In the genomic region with DNA sequence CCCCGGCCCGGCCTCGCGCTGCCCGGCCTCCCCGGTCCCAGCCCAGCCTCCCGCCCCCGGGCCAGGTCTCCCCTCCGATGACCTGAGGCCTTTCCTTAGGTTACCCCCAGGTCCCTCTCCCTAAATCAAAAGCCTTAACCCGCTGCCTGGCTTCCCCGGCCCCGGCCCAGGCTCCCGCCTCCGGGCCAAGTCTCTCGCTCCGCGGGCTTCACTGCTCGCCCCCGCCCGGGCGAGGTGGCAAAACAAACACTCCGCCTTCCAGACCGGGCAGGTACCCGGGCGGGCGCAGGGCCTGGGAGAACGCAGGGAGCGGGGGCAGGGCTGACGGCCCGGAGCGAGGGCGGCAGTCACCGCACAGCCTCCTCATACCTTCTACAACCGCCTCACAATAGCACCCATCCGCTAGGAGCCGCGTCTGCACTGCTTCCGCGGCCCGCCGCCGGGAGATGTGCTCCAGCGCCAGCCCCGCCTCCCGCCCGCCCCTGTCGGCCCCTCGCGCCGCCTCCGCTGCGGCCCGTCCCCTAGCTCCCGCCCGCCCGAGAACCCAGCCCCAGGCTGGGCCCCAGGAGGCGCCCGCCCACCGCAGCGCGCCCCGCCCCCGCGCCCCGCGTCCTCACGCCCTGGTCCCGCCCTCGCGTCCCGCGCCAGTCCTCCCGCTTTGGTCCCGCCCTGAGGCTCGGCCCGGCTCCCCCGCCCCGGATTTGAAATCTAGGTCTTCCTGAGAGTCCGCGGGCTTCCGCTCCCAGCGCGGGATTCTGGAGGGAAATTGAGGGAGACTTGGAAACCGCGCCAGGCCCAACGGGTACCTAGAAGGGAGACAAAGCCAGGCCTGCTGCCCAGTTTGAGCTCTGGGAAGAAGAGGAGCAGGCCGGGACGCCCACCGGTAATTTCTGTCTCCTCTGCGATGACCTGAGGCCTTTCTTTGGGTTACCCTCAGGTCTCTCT, we compare ENCODE assay signal across 1 cellular context.
A peak's percentile ranks its signal among the peaks of the same experiment; 100 is the strongest.
TF ChIP-seq lines count a peak whose summit lies in the region.

A gene (minus strand): TSS at position 422 of the 945 bp plus-strand sequence. CDS start 10,994 bp downstream, outside the sequence.
A gene with protein sequence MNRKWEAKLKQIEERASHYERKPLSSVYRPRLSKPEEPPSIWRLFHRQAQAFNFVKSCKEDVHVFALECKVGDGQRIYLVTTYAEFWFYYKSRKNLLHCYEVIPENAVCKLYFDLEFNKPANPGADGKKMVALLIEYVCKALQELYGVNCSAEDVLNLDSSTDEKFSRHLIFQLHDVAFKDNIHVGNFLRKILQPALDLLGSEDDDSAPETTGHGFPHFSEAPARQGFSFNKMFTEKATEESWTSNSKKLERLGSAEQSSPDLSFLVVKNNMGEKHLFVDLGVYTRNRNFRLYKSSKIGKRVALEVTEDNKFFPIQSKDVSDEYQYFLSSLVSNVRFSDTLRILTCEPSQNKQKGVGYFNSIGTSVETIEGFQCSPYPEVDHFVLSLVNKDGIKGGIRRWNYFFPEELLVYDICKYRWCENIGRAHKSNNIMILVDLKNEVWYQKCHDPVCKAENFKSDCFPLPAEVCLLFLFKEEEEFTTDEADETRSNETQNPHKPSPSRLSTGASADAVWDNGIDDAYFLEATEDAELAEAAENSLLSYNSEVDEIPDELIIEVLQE (plus strand): TSS at position 713 of the 945 bp plus-strand sequence. CDS start 7,403 bp downstream, outside the sequence.

TF ChIP-seq in HepG2, 621 proteins besides CTCF, POLR2A, EP300 and RAD21 (continued from another document and continues in another):
- TF ChIP-seq, protein P1, sequence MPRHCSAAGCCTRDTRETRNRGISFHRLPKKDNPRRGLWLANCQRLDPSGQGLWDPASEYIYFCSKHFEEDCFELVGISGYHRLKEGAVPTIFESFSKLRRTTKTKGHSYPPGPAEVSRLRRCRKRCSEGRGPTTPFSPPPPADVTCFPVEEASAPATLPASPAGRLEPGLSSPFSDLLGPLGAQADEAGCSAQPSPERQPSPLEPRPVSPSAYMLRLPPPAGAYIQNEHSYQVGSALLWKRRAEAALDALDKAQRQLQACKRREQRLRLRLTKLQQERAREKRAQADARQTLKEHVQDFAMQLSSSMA (CRISPR knock-in tag; IDR thresholded peaks at IDR 0.05): no peak
- TF ChIP-seq, protein P2, sequence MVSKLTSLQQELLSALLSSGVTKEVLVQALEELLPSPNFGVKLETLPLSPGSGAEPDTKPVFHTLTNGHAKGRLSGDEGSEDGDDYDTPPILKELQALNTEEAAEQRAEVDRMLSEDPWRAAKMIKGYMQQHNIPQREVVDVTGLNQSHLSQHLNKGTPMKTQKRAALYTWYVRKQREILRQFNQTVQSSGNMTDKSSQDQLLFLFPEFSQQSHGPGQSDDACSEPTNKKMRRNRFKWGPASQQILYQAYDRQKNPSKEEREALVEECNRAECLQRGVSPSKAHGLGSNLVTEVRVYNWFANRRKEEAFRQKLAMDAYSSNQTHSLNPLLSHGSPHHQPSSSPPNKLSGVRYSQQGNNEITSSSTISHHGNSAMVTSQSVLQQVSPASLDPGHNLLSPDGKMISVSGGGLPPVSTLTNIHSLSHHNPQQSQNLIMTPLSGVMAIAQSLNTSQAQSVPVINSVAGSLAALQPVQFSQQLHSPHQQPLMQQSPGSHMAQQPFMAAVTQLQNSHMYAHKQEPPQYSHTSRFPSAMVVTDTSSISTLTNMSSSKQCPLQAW (CRISPR knock-in tag; IDR thresholded peaks at IDR 0.05): no peak
- no peak for TF ChIP-seq NFATC3 (CRISPR knock-in tag; IDR thresholded peaks at IDR 0.05)
- TF ChIP-seq, protein P3, sequence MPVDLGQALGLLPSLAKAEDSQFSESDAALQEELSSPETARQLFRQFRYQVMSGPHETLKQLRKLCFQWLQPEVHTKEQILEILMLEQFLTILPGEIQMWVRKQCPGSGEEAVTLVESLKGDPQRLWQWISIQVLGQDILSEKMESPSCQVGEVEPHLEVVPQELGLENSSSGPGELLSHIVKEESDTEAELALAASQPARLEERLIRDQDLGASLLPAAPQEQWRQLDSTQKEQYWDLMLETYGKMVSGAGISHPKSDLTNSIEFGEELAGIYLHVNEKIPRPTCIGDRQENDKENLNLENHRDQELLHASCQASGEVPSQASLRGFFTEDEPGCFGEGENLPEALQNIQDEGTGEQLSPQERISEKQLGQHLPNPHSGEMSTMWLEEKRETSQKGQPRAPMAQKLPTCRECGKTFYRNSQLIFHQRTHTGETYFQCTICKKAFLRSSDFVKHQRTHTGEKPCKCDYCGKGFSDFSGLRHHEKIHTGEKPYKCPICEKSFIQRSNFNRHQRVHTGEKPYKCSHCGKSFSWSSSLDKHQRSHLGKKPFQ (CRISPR knock-in tag; IDR thresholded peaks at IDR 0.05; ENCODE audit: insufficient replicate concordance): no peak
- TF ChIP-seq HMGA1 (CRISPR knock-in tag; conservative IDR thresholded peaks at IDR 0.05): no peak
- TF ChIP-seq CCDC6 (CRISPR knock-in tag; IDR thresholded peaks at IDR 0.05): no peak
- no peak; the same call in 1 of the 2 replicates for TF ChIP-seq ZNF446 (CRISPR knock-in tag; IDR thresholded peaks at IDR 0.05)
- peak; percentile 15; the same call in 1 of the 2 replicates for TF ChIP-seq ZNF629 (CRISPR knock-in tag; conservative IDR thresholded peaks at IDR 0.05)
- TF ChIP-seq ZNF589 (CRISPR knock-in tag; conservative IDR thresholded peaks at IDR 0.05): peak; percentile 84
- no peak for TF ChIP-seq ZNF713 (CRISPR knock-in tag; IDR thresholded peaks at IDR 0.05)
- TF ChIP-seq SAFB2 (CRISPR knock-in tag; IDR thresholded peaks at IDR 0.05; ENCODE audit: borderline replicate concordance, low read depth): peak; percentile 77; the same call in 1 of the 2 replicates
- TF ChIP-seq POGZ (CRISPR knock-in tag; IDR thresholded peaks at IDR 0.05): 0 out of 2 replicates have a peak, but pooled peaks have one; percentile 43
- TF ChIP-seq ZFP1 (CRISPR knock-in tag; IDR thresholded peaks at IDR 0.05): no peak
- 0 out of 2 replicates have a peak, but pooled peaks have one; percentile 54 for TF ChIP-seq CHCHD3 (CRISPR knock-in tag; IDR thresholded peaks at IDR 0.05)
- TF ChIP-seq ZNF24 (IDR thresholded peaks at IDR 0.05): no peak
- TF ChIP-seq, protein P4, sequence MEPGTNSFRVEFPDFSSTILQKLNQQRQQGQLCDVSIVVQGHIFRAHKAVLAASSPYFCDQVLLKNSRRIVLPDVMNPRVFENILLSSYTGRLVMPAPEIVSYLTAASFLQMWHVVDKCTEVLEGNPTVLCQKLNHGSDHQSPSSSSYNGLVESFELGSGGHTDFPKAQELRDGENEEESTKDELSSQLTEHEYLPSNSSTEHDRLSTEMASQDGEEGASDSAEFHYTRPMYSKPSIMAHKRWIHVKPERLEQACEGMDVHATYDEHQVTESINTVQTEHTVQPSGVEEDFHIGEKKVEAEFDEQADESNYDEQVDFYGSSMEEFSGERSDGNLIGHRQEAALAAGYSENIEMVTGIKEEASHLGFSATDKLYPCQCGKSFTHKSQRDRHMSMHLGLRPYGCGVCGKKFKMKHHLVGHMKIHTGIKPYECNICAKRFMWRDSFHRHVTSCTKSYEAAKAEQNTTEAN (CRISPR knock-in tag; conservative IDR thresholded peaks at IDR 0.05): 0 out of 2 replicates have a peak, but pooled peaks have one; percentile 59
- TF ChIP-seq ZNF615 (CRISPR knock-in tag; IDR thresholded peaks at IDR 0.05; ENCODE audit: borderline replicate concordance): no peak
- TF ChIP-seq CENPX (CRISPR knock-in tag; IDR thresholded peaks at IDR 0.05): no peak
- TF ChIP-seq NR2F6 (IDR thresholded peaks at IDR 0.05): no peak
- no peak for TF ChIP-seq NR2F6 (CRISPR knock-in tag; IDR thresholded peaks at IDR 0.05)
- no peak for TF ChIP-seq MXD4 (CRISPR knock-in tag; IDR thresholded peaks at IDR 0.05)
- TF ChIP-seq EHMT2 (IDR thresholded peaks at IDR 0.05; ENCODE audit: borderline replicate concordance, low read depth, low read length): no peak
- TF ChIP-seq SMARCE1 (IDR thresholded peaks at IDR 0.05; ENCODE audit: borderline replicate concordance): no peak
- TF ChIP-seq, protein P5, sequence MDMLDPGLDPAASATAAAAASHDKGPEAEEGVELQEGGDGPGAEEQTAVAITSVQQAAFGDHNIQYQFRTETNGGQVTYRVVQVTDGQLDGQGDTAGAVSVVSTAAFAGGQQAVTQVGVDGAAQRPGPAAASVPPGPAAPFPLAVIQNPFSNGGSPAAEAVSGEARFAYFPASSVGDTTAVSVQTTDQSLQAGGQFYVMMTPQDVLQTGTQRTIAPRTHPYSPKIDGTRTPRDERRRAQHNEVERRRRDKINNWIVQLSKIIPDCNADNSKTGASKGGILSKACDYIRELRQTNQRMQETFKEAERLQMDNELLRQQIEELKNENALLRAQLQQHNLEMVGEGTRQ (IDR thresholded peaks at IDR 0.05; ENCODE audit: low read depth, low read length): no peak
- TF ChIP-seq, protein P5 (CRISPR knock-in tag; IDR thresholded peaks at IDR 0.05; ENCODE audit: borderline replicate concordance): no peak
- no peak for TF ChIP-seq NFE2L2 (IDR thresholded peaks at IDR 0.05; ENCODE audit: low read length)
- no peak; the same call in 1 of the 2 replicates for TF ChIP-seq KDM5A (IDR thresholded peaks at IDR 0.05; ENCODE audit: borderline replicate concordance, low read length)
- no peak for TF ChIP-seq ZNF766 (CRISPR knock-in tag; IDR thresholded peaks at IDR 0.05; ENCODE audit: borderline replicate concordance)
- no peak for TF ChIP-seq ZNF354B (CRISPR knock-in tag; IDR thresholded peaks at IDR 0.05)
- TF ChIP-seq, protein P6, sequence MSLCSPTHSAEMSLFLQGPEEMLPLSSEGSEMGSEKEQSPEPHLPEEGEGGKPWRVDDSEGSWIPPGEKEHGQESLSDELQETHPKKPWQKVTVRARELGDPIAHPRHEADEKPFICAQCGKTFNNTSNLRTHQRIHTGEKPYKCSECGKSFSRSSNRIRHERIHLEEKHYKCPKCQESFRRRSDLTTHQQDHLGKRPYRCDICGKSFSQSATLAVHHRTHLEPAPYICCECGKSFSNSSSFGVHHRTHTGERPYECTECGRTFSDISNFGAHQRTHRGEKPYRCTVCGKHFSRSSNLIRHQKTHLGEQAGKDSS (CRISPR knock-in tag; IDR thresholded peaks at IDR 0.05; ENCODE audit: borderline replicate concordance, low read depth): peak; percentile 32; the same call in 1 of the 2 replicates
- TF ChIP-seq RXRA (CRISPR knock-in tag; IDR thresholded peaks at IDR 0.05): 0 out of 2 replicates have a peak, but pooled peaks have one; percentile 43
- TF ChIP-seq ZNF737 (CRISPR knock-in tag; IDR thresholded peaks at IDR 0.05; ENCODE audit: borderline replicate concordance): no peak
- no peak for TF ChIP-seq ZNF678 (CRISPR knock-in tag; IDR thresholded peaks at IDR 0.05)
- peak; percentile 74 for TF ChIP-seq ERF (CRISPR knock-in tag; IDR thresholded peaks at IDR 0.05)
- TF ChIP-seq, protein P7, sequence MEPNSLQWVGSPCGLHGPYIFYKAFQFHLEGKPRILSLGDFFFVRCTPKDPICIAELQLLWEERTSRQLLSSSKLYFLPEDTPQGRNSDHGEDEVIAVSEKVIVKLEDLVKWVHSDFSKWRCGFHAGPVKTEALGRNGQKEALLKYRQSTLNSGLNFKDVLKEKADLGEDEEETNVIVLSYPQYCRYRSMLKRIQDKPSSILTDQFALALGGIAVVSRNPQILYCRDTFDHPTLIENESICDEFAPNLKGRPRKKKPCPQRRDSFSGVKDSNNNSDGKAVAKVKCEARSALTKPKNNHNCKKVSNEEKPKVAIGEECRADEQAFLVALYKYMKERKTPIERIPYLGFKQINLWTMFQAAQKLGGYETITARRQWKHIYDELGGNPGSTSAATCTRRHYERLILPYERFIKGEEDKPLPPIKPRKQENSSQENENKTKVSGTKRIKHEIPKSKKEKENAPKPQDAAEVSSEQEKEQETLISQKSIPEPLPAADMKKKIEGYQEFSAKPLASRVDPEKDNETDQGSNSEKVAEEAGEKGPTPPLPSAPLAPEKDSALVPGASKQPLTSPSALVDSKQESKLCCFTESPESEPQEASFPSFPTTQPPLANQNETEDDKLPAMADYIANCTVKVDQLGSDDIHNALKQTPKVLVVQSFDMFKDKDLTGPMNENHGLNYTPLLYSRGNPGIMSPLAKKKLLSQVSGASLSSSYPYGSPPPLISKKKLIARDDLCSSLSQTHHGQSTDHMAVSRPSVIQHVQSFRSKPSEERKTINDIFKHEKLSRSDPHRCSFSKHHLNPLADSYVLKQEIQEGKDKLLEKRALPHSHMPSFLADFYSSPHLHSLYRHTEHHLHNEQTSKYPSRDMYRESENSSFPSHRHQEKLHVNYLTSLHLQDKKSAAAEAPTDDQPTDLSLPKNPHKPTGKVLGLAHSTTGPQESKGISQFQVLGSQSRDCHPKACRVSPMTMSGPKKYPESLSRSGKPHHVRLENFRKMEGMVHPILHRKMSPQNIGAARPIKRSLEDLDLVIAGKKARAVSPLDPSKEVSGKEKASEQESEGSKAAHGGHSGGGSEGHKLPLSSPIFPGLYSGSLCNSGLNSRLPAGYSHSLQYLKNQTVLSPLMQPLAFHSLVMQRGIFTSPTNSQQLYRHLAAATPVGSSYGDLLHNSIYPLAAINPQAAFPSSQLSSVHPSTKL (CRISPR knock-in tag; IDR thresholded peaks at IDR 0.05): no peak
- peak; percentile 52 for TF ChIP-seq AGO2 (optimal IDR thresholded peaks at IDR 0.05; ENCODE audit: low read depth, low read length)
- 0 out of 2 replicates have a peak, but pooled peaks have one; percentile 66 for TF ChIP-seq CAMTA2 (CRISPR knock-in tag; IDR thresholded peaks at IDR 0.05; ENCODE audit: borderline replicate concordance)
- TF ChIP-seq, protein P8, sequence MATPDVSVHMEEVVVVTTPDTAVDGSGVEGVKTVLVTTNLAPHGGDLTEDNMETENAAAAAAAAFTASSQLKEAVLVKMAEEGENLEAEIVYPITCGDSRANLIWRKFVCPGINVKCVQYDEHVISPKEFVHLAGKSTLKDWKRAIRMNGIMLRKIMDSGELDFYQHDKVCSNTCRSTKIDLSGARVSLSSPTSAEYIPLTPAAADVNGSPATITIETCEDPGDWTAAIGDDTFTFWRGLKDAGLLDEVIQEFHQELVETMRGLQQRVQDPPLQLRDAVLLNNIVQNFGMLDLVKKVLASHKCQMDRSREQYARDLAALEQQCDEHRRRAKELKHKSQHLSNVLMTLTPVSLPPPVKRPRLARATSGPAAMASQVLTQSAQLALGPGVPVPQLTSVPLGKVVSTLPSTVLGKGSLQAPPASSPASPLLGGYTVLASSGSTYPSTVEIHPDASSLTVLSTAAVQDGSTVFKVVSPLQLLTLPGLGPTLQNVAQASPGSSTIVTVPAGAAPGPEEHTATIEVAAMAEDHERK (CRISPR knock-in tag; IDR thresholded peaks at IDR 0.05; ENCODE audit: low read depth): peak; percentile 52
- TF ChIP-seq ZMYM4 (CRISPR knock-in tag; IDR thresholded peaks at IDR 0.05): peak; percentile 66; the same call in 1 of the 2 replicates
- TF ChIP-seq, protein P9, sequence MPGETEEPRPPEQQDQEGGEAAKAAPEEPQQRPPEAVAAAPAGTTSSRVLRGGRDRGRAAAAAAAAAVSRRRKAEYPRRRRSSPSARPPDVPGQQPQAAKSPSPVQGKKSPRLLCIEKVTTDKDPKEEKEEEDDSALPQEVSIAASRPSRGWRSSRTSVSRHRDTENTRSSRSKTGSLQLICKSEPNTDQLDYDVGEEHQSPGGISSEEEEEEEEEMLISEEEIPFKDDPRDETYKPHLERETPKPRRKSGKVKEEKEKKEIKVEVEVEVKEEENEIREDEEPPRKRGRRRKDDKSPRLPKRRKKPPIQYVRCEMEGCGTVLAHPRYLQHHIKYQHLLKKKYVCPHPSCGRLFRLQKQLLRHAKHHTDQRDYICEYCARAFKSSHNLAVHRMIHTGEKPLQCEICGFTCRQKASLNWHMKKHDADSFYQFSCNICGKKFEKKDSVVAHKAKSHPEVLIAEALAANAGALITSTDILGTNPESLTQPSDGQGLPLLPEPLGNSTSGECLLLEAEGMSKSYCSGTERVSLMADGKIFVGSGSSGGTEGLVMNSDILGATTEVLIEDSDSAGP (CRISPR knock-in tag; IDR thresholded peaks at IDR 0.05; ENCODE audit: borderline replicate concordance): peak; percentile 58; the same call in 1 of the 2 replicates
